Comparison of ENCODE assay signal across 21 cellular contexts in the genomic region with DNA sequence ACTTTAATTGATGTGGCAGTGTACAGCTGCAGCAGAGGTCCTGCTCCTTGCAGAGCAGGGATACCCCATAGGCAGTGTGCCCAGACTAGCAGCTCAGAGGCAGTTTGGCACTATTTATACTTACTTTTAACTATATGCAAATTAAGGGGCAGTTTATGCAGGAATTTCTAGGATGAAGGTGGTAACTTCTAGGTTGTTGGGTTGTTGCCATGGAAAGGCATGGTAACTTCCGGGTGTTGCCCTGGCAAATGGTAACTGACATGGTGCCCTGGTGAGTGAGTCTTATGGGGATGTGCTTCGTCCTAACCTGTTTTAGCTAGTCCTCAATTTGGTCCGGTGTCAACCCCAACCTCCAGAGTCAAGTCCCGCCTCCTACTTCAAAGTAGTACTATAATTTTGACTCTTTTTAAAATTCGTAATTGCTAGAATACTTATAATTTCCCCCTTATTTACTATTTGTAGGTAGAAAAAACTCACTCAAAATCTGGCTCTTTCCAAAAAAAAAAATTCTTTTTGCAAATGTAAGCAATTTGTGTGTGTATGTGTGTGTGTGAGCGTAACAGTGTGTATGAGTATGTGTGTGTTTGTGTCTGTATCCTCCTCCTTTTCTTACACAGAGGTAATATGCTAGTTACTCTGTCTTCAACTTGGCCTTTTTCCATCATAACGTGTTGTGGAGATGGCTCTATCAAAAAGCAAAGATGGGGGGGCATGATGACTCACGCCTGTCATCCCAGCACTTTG. TPM values are rescaled to one million over a fixed set of nuclear protein-coding genes. Genes with fewer than 3 reads are reported as not detected.
"Had no signal": no experiment of that assay in that cellular context is flagged by ENCODE, and none has a peak within 500 bp of the region (broad histone marks: within the 10 kb centered on the region; RNA-seq: fewer than 3 reads in every experiment).

No MANE protein-coding gene starts in this region.

- H3K4me3 ChIP-seq: coronary artery, lower lobe of right lung, prostate gland, uterus had no signal

- FAIRE-seq: islet of Langerhans had no signal

- H2AFZ ChIP-seq: parathyroid adenoma had no signal

- H3K36me3 ChIP-seq: lower lobe of right lung, prostate gland, uterus had no signal

- H3K9me3 ChIP-seq: lower lobe of right lung, prostate gland, uterus had no signal

- H3K9me3 Mint-ChIP-seq: natural killer cell treated with Interleukin-12 subunit alpha and Interleukin-12 subunit beta and Interleukin-15 and Interleukin-18, amount 100 ng/mL, for 72 hours; type B pancreatic cell had no signal

- H3K9ac ChIP-seq: parathyroid adenoma had no signal

- H3K4me1 ChIP-seq: prostate gland, uterus had no signal

- DNase-seq: effector CD4-positive, alpha-beta T cell; foreskin melanocyte; head of caudate nucleus; hippocampal formation; kidney glomerular epithelial cell; lower lobe of right lung; midbrain; occipital lobe; retina; stimulated activated naive CD4-positive, alpha-beta T cell treated with Interleukin-2 at 50 U/mL for 16 hours; uterus had no signal

- H3K4me3 Mint-ChIP-seq: memory B cell; natural killer cell treated with Interleukin-12 subunit alpha and Interleukin-12 subunit beta and Interleukin-15 and Interleukin-18, amount 100 ng/mL, for 72 hours; type B pancreatic cell had no signal

- H3K27ac Mint-ChIP-seq: memory B cell; natural killer cell treated with Interleukin-12 subunit alpha and Interleukin-12 subunit beta and Interleukin-15 and Interleukin-18, amount 100 ng/mL, for 72 hours; type B pancreatic cell had no signal

- H3K27ac ChIP-seq: coronary artery, lower lobe of right lung, parathyroid adenoma, prostate gland, uterus had no signal

- H3K27me3 Mint-ChIP-seq: type B pancreatic cell had no signal

- ATAC-seq: lower lobe of right lung, sciatic nerve had no signal

- H3K36me3 Mint-ChIP-seq: memory B cell; natural killer cell treated with Interleukin-12 subunit alpha and Interleukin-12 subunit beta and Interleukin-15 and Interleukin-18, amount 100 ng/mL, for 72 hours had no signal

RNA-seq across cellular contexts. Expression of a gene that starts 5.9 kb away (rescaled TPM):
- total RNA-seq: dermis microvascular lymphatic vessel endothelial cell; natural killer cell treated with Interleukin-12 subunit alpha and Interleukin-12 subunit beta and Interleukin-15 and Interleukin-18, amount 100 ng/mL, for 72 hours had no signal
- polyA plus RNA-seq: esophagus had no signal
